ENCODE assay signal across 14 cellular contexts in genomic region chr1:91871994-91872393, GRCh38. TPM values are rescaled to one million over a fixed set of nuclear protein-coding genes. Genes with fewer than 3 reads are reported as not detected.
DNase-seq lines count a peak whose midpoint lies in the region; ATAC-seq, FAIRE-seq and TF ChIP-seq lines count a peak whose summit lies in the region.
"Had no signal": no experiment of that assay in that cellular context is flagged by ENCODE, and none has a peak within 500 bp of the region (broad histone marks: within the 10 kb centered on the region; RNA-seq: fewer than 3 reads in every experiment).

No MANE protein-coding gene starts in this region.

- CTCF ChIA-PET in A549 (lab: Yijun Ruan, JAX), result interaction anchor here (0.8 to 1.0 kb wide), 2 partner anchors 9 to 14 kb away, joined by 3 to 5 read pairs; partner anchors contain the start of gene TGFBR3
- CTCF ChIA-PET in K562 (lab: Yijun Ruan, JAX; ENCODE audit: low intra/inter-chr PET ratio), result no interaction called here
- CTCF ChIA-PET in HepG2 (lab: Yijun Ruan, JAX; ENCODE audit: low intra/inter-chr PET ratio, low total read pairs), result no interaction called here

- H3K36me3 ChIP-seq in K562 (ENCODE audit: control insufficient read depth, insufficient read depth, low read length) (no peaks in the 10 kb centered on the region), HepG2 (replicated peaks in 1 of 2; ENCODE audit: control insufficient read depth in 1 of 2, insufficient read depth in 2 of 2, low read length in 2 of 2) (peaks cover 3 to 7% of the 10 kb centered on the region in 2 experiments; a peak in 4 of 5 replicates), esophagus squamous epithelium (no peaks in the 10 kb centered on the region)
- H3K36me3 ChIP-seq: brain microvascular endothelial cell, Peyer's patch had no signal

- FAIRE-seq in A549 (lab: Jason Lieb, UNC) (no peak), K562 (lab: Jason Lieb, UNC) (no peak), HepG2 (lab: Jason Lieb, UNC) (no peak)
- FAIRE-seq: GM19239 had no signal

- H4K20me1 ChIP-seq in K562 (replicated peaks; ENCODE audit: control insufficient read depth, insufficient read depth, low read length) (peaks cover 8% of the 10 kb centered on the region; the same call in 1 of the 2 replicates), HepG2 (ENCODE audit: insufficient read depth, low read length) (peaks cover 67% of the 10 kb centered on the region)

- H3K4me3 ChIP-seq in A549 (no peak overlapping the region), K562 (no peak overlapping the region), HepG2 (replicated peaks in 1 of 3; ENCODE audit: insufficient read depth in 1 of 3, low read depth in 2 of 3, low read length in 3 of 3) (no peak overlapping the region), esophagus squamous epithelium (peak overlapping the region in 1 of 4 donors; percentile 4)
- H3K4me3 ChIP-seq: Peyer's patch had no signal

- peak overlapping the region; percentile 70; the same call in 1 of the 2 replicates for H3K4me3 Mint-ChIP-seq in HFFc6

- H3K9me3 ChIP-seq in A549 (no peaks in the 10 kb centered on the region), K562 (replicated peaks; ENCODE audit: control insufficient read depth, insufficient read depth, low read depth, low read length) (no peaks in the 10 kb centered on the region), HepG2 (ENCODE audit: low read length) (no peaks in the 10 kb centered on the region), esophagus squamous epithelium (no peaks in the 10 kb centered on the region)
- H3K9me3 ChIP-seq: Peyer's patch had no signal

- peaks cover 45% of the 10 kb centered on the region; the same call in 2 of the 3 replicates for H3K79me2 ChIP-seq in K562 (ENCODE audit: control insufficient read depth, insufficient read depth, low read length)
- H3K79me2 ChIP-seq in HepG2 (ENCODE audit: insufficient read depth, low read length), result peaks cover 97% of the 10 kb centered on the region

- no peak for TF ChIP-seq POLR2A in A549 (IDR thresholded peaks at IDR 0.05; ENCODE audit: low read length)
- TF ChIP-seq POLR2A in K562 (conservative IDR thresholded peaks at IDR 0.05), result no peak
- no peak for TF ChIP-seq POLR2A in HepG2 (IDR thresholded peaks at IDR 0.05; ENCODE audit: insufficient read depth in 1 of 2, low read depth in 2 of 2, low read length in 2 of 2)
- no peak for TF ChIP-seq POLR2A in esophagus squamous epithelium (IDR thresholded peaks at IDR 0.05)

- intact Hi-C loops in K562 (cut with micrococcal nuclease) (no loop called here), HepG2 (cut with micrococcal nuclease; ENCODE audit: unreplicated experiment) (loop anchor here (2.0 kb wide), 1 partner anchor 37 kb away; no protein-coding TSS in a partner anchor), posterior vena cava (cut with DNase I) (no loop called here), esophagus squamous epithelium (cut with DNase I) (no loop called here)

- H3K9ac ChIP-seq in K562 (ENCODE audit: insufficient read depth in 1 of 2, low read depth in 2 of 2, low read length in 2 of 2) (no peak overlapping the region), HepG2 (ENCODE audit: insufficient read depth, low read depth, low read length) (no peak overlapping the region)

- H3K27ac Mint-ChIP-seq in HFFc6, result peak overlapping the region; percentile 72
- H3K27ac Mint-ChIP-seq: T-helper 1 cell treated with Interleukin-12 subunit alpha and Interleukin-12 subunit beta and Interleukin-4 antibody, amounts not matched to agents 30 μg/mL and 1 μg/mL, for 36 hours had no signal

- no peaks in the 10 kb centered on the region for H3K27me3 ChIP-seq in K562 (ENCODE audit: control insufficient read depth in 2 of 2, insufficient read depth in 2 of 2, low read length in 2 of 2)
- H3K27me3 ChIP-seq in HepG2 (ENCODE audit: control insufficient read depth in 1 of 2, insufficient read depth in 2 of 2, low read length in 2 of 2), result no peaks in the 10 kb centered on the region
- H3K27me3 ChIP-seq in esophagus squamous epithelium, result no peaks in the 10 kb centered on the region
- H3K27me3 ChIP-seq: brain microvascular endothelial cell, Peyer's patch had no signal

- H2AFZ ChIP-seq in K562 (ENCODE audit: low read depth, low read length), result no peak overlapping the region
- no peak overlapping the region for H2AFZ ChIP-seq in HepG2 (ENCODE audit: low read length)

- TF ChIP-seq CTCF in A549 (IDR thresholded peaks at IDR 0.05) (no peak), HFFc6 (IDR thresholded peaks at IDR 0.05) (no peak), K562 (IDR thresholded peaks at IDR 0.05 in 2 of 3, conservative IDR thresholded peaks at IDR 0.05 in 1 of 3; ENCODE audit: insufficient read depth in 2 of 3, low read depth in 1 of 3, low read length in 3 of 3) (no peak), HepG2 (CRISPR knock-in tag; IDR thresholded peaks at IDR 0.05) (no peak), esophagus squamous epithelium (IDR thresholded peaks at IDR 0.05) (no peak)

- peaks cover 25% of the 10 kb centered on the region for H3K4me1 Mint-ChIP-seq in HFFc6 (ENCODE audit: low read depth)

- no peak for DNase-seq in A549 (ENCODE audit: low read depth in 1 of 2, low spot score in 1 of 2)
- no peak for DNase-seq in HFFc6
- no peak for DNase-seq in K562 (ENCODE audit: extremely low read depth in 1 of 4, low spot score in 3 of 4)
- no peak for DNase-seq in HepG2 (ENCODE audit: low spot score)
- DNase-seq in activated CD4-positive, alpha-beta T cell treated with anti-CD3 and anti-CD28 coated beads for 48 hours, result no peak
- no peak for DNase-seq in posterior vena cava (ENCODE audit: low spot score)
- no peak for DNase-seq in caudate nucleus (lab: John Stamatoyannopoulos, UW)
- no peak for DNase-seq in esophagus squamous epithelium (lab: John Stamatoyannopoulos, UW)
- DNase-seq: activated effector memory CD4-positive, alpha-beta T cell treated with Interleukin-2 at 50 U/mL for 16 hours; brain microvascular endothelial cell; MV-4-11; Peyer's patch had no signal

- TF ChIP-seq RAD21 in A549 (conservative IDR thresholded peaks at IDR 0.05 in 1 of 2, IDR thresholded peaks at IDR 0.05 in 1 of 2) (no peak), K562 (CRISPR knock-in tag; conservative IDR thresholded peaks at IDR 0.05 in 1 of 2, IDR thresholded peaks at IDR 0.05 in 1 of 2) (no peak), HepG2 (CRISPR knock-in tag; IDR thresholded peaks at IDR 0.05) (no peak)

- H3K9me3 Mint-ChIP-seq in HFFc6, result no peaks in the 10 kb centered on the region
- H3K9me3 Mint-ChIP-seq: T-helper 1 cell treated with Interleukin-12 subunit alpha and Interleukin-12 subunit beta and Interleukin-4 antibody, amounts not matched to agents 30 μg/mL and 1 μg/mL, for 36 hours had no signal

- TF ChIP-seq EP300 in A549 (IDR thresholded peaks at IDR 0.05) (no peak), K562 (IDR thresholded peaks at IDR 0.05; ENCODE audit: low read length) (no peak), HepG2 (IDR thresholded peaks at IDR 0.05; ENCODE audit: low read depth in 2 of 2, low read length in 2 of 2) (no peak), HepG2 (CRISPR knock-in tag; IDR thresholded peaks at IDR 0.05; ENCODE audit: borderline replicate concordance) (no peak)

- POLR2A ChIA-PET in A549 (lab: Yijun Ruan, JAX) (no interaction called here), K562 (lab: Yijun Ruan, JAX) (interaction anchor here (0.6 to 1.4 kb wide), 4 partner anchors 12 to 371 kb away, joined by 3 to 4 read pairs (median 4); partner anchors contain the start of gene CDC7), HepG2 (lab: Yijun Ruan, JAX) (interaction anchor here (1.0 to 1.9 kb wide), 7 partner anchors 12 to 44 kb away, joined by 3 to 6 read pairs (median 4); partner anchors contain the start of gene TGFBR3)

- H3K27ac ChIP-seq in A549 (peak overlapping the region; percentile 22 to 76; a peak in 4 of 6 replicates), K562 (ENCODE audit: extremely low read depth, low read depth, low read length) (no peak overlapping the region), HepG2 (ENCODE audit: extremely low read length, insufficient read depth, low read length) (peak overlapping the region; percentile 45), caudate nucleus (ENCODE audit: low read depth, low read length) (no peak overlapping the region), esophagus squamous epithelium (peak overlapping the region in 2 of 4 donors; percentile 50 to 60)
- H3K27ac ChIP-seq: brain microvascular endothelial cell, Peyer's patch had no signal

- H3K4me2 ChIP-seq in A549 (peak overlapping the region; percentile 75), K562 (ENCODE audit: insufficient read depth, low read length) (no peak overlapping the region), HepG2 (ENCODE audit: low read depth, low read length) (peak overlapping the region; percentile 64; the same call in 1 of the 2 replicates)

- no TSS peak for BruUV-seq in K562 (replicated peaks; lab: Mats Ljungman, UMichigan)
- no TSS peak for BruUV-seq in HepG2 (replicated peaks; lab: Mats Ljungman, UMichigan)

- in situ Hi-C loops in K562 (cut with MboI), result no loop called here
- in situ Hi-C loops in HepG2 (cut with HindIII; ENCODE audit: extremely low pct_ligation_motif_present, low pct_unique_long_range_greater_than_20kb), result no loop called here

- 0 out of 2 replicates have a peak, but pooled peaks cover 4% of the 10 kb centered on the region for H3K36me3 Mint-ChIP-seq in HFFc6 (ENCODE audit: low read depth)

- H3K4me1 ChIP-seq in A549, result peaks cover 27% of the 10 kb centered on the region
- H3K4me1 ChIP-seq in K562 (replicated peaks in 1 of 2; ENCODE audit: control insufficient read depth in 2 of 2, insufficient read depth in 2 of 2, low read length in 2 of 2), result peaks cover 6 to 14% of the 10 kb centered on the region in 2 experiments
- peaks cover 94% of the 10 kb centered on the region for H3K4me1 ChIP-seq in HepG2 (ENCODE audit: insufficient read depth, low read length)
- H3K4me1 ChIP-seq in esophagus squamous epithelium, result peaks cover 19 to 95% (median 41%) of the 10 kb centered on the region in 3 donors

- no peaks in the 10 kb centered on the region for H3K9me1 ChIP-seq in K562 (ENCODE audit: control insufficient read depth, insufficient read depth, low read length)

- WGBS in A549 (ENCODE audit: missing lambda C conversion rate), result 62% methylated on average over 2 of the region's 2 CpGs
- whole genome bisulfite sequencing in K562 (ENCODE audit: insufficient coverage, low coverage, missing lambda C conversion rate), result 32% methylated on average over 2 of the region's 2 CpGs
- WGBS in HepG2 (ENCODE audit: low lambda C conversion rate), result 69% methylated on average over 2 of the region's 2 CpGs
- 22 to 64% methylated on average over 2 of the region's 2 CpGs for WGBS in esophagus squamous epithelium, 2 donors

- ATAC-seq in A549, result no peak
- no peak for ATAC-seq in K562
- ATAC-seq in HepG2, result no peak

- H3K27me3 Mint-ChIP-seq in HFFc6 (ENCODE audit: insufficient read depth), result peaks cover 3% of the 10 kb centered on the region

RNA-seq across cellular contexts. Expression of gene TGFBR3, which starts 14.0 kb away (rescaled TPM):
- 8.9 and 12.1 TPM in 2 replicates for polyA plus RNA-seq in A549 (2011; rRNA removed)
- 2.2 and 2.6 TPM in 2 replicates for polyA plus RNA-seq in A549 (2012; cell fraction: cytosol; rRNA removed)
- 3.6 and 3.9 TPM in 2 replicates for polyA plus RNA-seq in A549 (2012; cell fraction: nucleus; rRNA removed)
- polyA plus RNA-seq in A549 (2017; fragmentation: RNase III; extraction: RNeasy Plus Mini Kit Qiagen cat#74134 plus additional on column Dnase treatment), result 5.0 to 5.8 TPM (median 5.5 TPM) in 3 replicates
- 19.1 and 19.3 TPM in 2 replicates for polyA minus RNA-seq in A549 (2011; rRNA and poly(A)+ RNA removed)
- 10 to 100 TPM in 4 of 6 experiments, 1 to 10 TPM in 2; 5.8 to 21.1 (median 19.0) TPM for total RNA-seq in HFFc6 (2021; fragmentation: NEBNext Ultra II Directional; extraction: Animal tissue kit (Norgen Biotek cat#: 25700))
- total RNA-seq in K562 (2011; cell fraction: chromatin; rRNA removed; ENCODE audit: low replicate concordance), result 43.1 and 60.3 TPM in 2 replicates
- 42.9 and 43.6 TPM in 2 replicates for total RNA-seq in K562 (2011; cell fraction: nucleolus; rRNA removed)
- 48.7 and 58.8 TPM in 2 replicates for total RNA-seq in K562 (2011; cell fraction: nucleoplasm; rRNA removed)
- 13.8 and 14.1 TPM in 2 replicates for total RNA-seq in K562 (2014; rRNA removed)
- total RNA-seq in K562 (2014; rRNA removed; fragmentation: Illumina TruSeq; extraction: Trizol), result 15.1 and 15.6 TPM in 2 replicates
- 15.3 and 16.4 TPM in 2 replicates for total RNA-seq in K562 (2015; rRNA removed; fragmentation: Illumina TruSeq; extraction: Trizol)
- total RNA-seq in K562 (2021), result 18.6 and 19.9 TPM in 2 replicates
- 14.8 and 16.9 TPM in 2 replicates for polyA plus RNA-seq in K562 (2011; rRNA removed)
- polyA plus RNA-seq in K562 (2011; cell fraction: cytosol; rRNA removed), result 12.3 and 15.5 TPM in 2 replicates
- polyA plus RNA-seq in K562 (2011; cell fraction: nucleus; rRNA removed), result 13.4 and 16.7 TPM in 2 replicates
- polyA plus RNA-seq in K562 (2012), result 13.6 and 14.0 TPM in 2 replicates
- polyA plus RNA-seq in K562 (2014; fragmentation: Illumina TruSeq; extraction: Trizol), result 22.9 and 32.4 TPM in 2 replicates
- polyA plus RNA-seq in K562 (2014; fragmentation: Nextera tagmentation; extraction: Ambion mirVana), result 1 to 10 TPM; 3.6 to 4.3 TPM
- polyA plus RNA-seq in K562 (2014; rRNA removed), result 7.5 and 9.1 TPM in 2 replicates
- 42.2 and 54.3 TPM in 2 replicates for polyA minus RNA-seq in K562 (2011; rRNA and poly(A)+ RNA removed)
- polyA minus RNA-seq in K562 (2011; cell fraction: cytosol; rRNA and poly(A)+ RNA removed), result 20.2 and 22.8 TPM in 2 replicates
- polyA minus RNA-seq in K562 (2011; cell fraction: nucleus; rRNA and poly(A)+ RNA removed), result 18.8 and 26.4 TPM in 2 replicates
- total RNA-seq in HepG2 (2016; rRNA removed; fragmentation: Illumina TruSeq; extraction: Trizol), result 44.8 and 76.5 TPM in 2 replicates
- 8.1 TPM in 2 replicates for total RNA-seq in HepG2 (2016; cell fraction: cytosol; rRNA removed; fragmentation: Illumina TruSeq; extraction: Trizol; ENCODE audit: low read depth)
- 37.2 and 78.5 TPM in 2 replicates for total RNA-seq in HepG2 (2016; cell fraction: insoluble cytoplasmic fraction; rRNA removed; fragmentation: Illumina TruSeq; extraction: Trizol)
- total RNA-seq in HepG2 (2016; cell fraction: membrane; rRNA removed; fragmentation: Illumina TruSeq; extraction: Trizol), result 23.2 and 23.6 TPM in 2 replicates
- total RNA-seq in HepG2 (2016; cell fraction: nucleus; rRNA removed; fragmentation: Illumina TruSeq; extraction: Trizol), result 92.0 and 99.3 TPM in 2 replicates
- 146 and 195 TPM in 2 replicates for polyA plus RNA-seq in HepG2 (2011; rRNA removed)
- polyA plus RNA-seq in HepG2 (2011; cell fraction: cytosol; rRNA removed), result 160 and 165 TPM in 2 replicates
- polyA plus RNA-seq in HepG2 (2011; cell fraction: nucleus; rRNA removed), result 88.3 and 110 TPM in 2 replicates
- 94.7 and 114 TPM in 2 replicates for polyA plus RNA-seq in HepG2 (2012)
- 1.5 and 1.6 TPM in 2 replicates for polyA plus RNA-seq in HepG2 (2016; cell fraction: cytosol; fragmentation: Illumina TruSeq; extraction: Trizol; ENCODE audit: low read depth)
- 26.7 and 28.7 TPM in 2 replicates for polyA plus RNA-seq in HepG2 (2016; cell fraction: insoluble cytoplasmic fraction; fragmentation: Illumina TruSeq; extraction: Trizol; ENCODE audit: low read depth)
- polyA plus RNA-seq in HepG2 (2016; cell fraction: membrane; fragmentation: Illumina TruSeq; extraction: Trizol; ENCODE audit: low read depth), result 5.7 and 6.6 TPM in 2 replicates
- polyA plus RNA-seq in HepG2 (2016; cell fraction: nucleus; fragmentation: Illumina TruSeq; extraction: Trizol; ENCODE audit: insufficient read depth, low read depth), result 66.6 and 67.2 TPM in 2 replicates
- 82.3 and 729 TPM in 2 replicates for polyA minus RNA-seq in HepG2 (2011; rRNA and poly(A)+ RNA removed; ENCODE audit: low replicate concordance)
- 295 and 307 TPM in 2 replicates for polyA minus RNA-seq in HepG2 (2011; cell fraction: cytosol; rRNA and poly(A)+ RNA removed)
- polyA minus RNA-seq in HepG2 (2011; cell fraction: nucleus; rRNA and poly(A)+ RNA removed), result 324 and 354 TPM in 2 replicates
- total RNA-seq in posterior vena cava, result 100 to 1,000 TPM in 1 of 2 donors, 10 to 100 TPM in 1; 86.7 to 106 TPM
- total RNA-seq in esophagus squamous epithelium, result 100 to 1,000 TPM in 1 of 4 donors, 10 to 100 TPM in 3; 11.3 to 119 (median 30.7) TPM

Comparison
In these comparisons a context has a peak if more than half of its experiments do, and no peak if none do; other contexts are left out.
1. H3K27ac ChIP-seq: peak in A549 (2 of 2) and HepG2 (single experiment); none in K562 (single experiment) and caudate nucleus (single experiment).